ENCODE assay signal across 1 cellular context in the genomic region with DNA sequence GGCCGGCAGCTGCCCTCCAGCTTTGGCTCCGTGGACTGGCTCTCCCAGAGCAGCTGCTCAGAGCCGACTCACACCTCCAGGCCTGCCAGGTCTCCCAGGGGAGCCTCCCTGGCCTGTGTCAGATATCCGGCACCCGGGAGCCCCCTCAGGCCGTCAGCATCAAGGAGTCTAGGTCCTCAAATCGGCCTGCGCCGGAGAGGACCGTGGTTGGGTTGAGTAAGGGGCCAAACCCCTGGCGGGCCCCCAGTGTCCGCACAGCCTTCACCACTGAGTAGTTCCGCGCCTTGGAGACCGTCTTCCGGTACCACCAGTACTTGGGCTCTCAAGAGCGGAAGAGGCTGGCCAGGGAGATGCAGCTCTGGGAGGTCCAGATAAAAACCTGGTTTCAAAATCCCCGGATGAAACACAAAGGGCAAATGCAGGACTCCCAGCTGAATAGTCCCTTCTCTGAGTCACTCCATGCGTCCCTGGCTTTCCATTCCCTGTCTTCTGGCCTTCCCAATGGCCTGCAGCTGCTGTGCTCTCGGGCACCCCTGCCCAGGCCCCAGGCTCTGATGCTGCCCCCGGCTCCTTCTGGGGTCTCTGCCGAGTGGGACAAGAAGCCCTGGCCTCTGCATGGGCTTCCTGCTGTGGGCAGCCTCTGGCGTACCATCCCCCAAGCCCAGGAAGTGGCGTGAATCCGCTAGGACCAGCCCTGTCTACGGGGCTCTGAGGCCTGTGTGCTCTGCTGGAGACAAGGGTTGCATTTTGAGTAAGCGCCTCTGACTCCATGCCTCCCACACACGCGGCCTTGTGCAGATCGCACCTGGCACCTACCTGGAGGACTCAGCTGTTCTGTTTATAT.
TF ChIP-seq lines count a peak whose summit lies in the region.

No MANE protein-coding gene starts in this region.

TF ChIP-seq in K562, 482 proteins besides CTCF, POLR2A, EP300 and RAD21 (continued from another document and continues in another):
- TF ChIP-seq ELF1 (tag; IDR thresholded peaks at IDR 0.05), result peak; percentile 87
- TF ChIP-seq NR2C2 (CRISPR knock-in tag; IDR thresholded peaks at IDR 0.05), result no peak
- peak; percentile 54; the same call in 1 of the 2 replicates for TF ChIP-seq NR2C2 (tag; IDR thresholded peaks at IDR 0.05)
- TF ChIP-seq, protein P1, sequence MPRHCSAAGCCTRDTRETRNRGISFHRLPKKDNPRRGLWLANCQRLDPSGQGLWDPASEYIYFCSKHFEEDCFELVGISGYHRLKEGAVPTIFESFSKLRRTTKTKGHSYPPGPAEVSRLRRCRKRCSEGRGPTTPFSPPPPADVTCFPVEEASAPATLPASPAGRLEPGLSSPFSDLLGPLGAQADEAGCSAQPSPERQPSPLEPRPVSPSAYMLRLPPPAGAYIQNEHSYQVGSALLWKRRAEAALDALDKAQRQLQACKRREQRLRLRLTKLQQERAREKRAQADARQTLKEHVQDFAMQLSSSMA (CRISPR knock-in tag; IDR thresholded peaks at IDR 0.05), result no peak
- TF ChIP-seq, protein P2, sequence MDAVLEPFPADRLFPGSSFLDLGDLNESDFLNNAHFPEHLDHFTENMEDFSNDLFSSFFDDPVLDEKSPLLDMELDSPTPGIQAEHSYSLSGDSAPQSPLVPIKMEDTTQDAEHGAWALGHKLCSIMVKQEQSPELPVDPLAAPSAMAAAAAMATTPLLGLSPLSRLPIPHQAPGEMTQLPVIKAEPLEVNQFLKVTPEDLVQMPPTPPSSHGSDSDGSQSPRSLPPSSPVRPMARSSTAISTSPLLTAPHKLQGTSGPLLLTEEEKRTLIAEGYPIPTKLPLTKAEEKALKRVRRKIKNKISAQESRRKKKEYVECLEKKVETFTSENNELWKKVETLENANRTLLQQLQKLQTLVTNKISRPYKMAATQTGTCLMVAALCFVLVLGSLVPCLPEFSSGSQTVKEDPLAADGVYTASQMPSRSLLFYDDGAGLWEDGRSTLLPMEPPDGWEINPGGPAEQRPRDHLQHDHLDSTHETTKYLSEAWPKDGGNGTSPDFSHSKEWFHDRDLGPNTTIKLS (IDR thresholded peaks at IDR 0.05; ENCODE audit: borderline replicate concordance, low read depth), result 0 out of 2 replicates have a peak, but pooled peaks have one; percentile 29
- TF ChIP-seq, protein P3, sequence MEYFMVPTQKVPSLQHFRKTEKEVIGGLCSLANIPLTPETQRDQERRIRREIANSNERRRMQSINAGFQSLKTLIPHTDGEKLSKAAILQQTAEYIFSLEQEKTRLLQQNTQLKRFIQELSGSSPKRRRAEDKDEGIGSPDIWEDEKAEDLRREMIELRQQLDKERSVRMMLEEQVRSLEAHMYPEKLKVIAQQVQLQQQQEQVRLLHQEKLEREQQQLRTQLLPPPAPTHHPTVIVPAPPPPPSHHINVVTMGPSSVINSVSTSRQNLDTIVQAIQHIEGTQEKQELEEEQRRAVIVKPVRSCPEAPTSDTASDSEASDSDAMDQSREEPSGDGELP (CRISPR knock-in tag; IDR thresholded peaks at IDR 0.05; ENCODE audit: borderline replicate concordance), result peak; percentile 90
- peak; percentile 44; the same call in 1 of the 2 replicates for TF ChIP-seq TCF3 (CRISPR knock-in tag; IDR thresholded peaks at IDR 0.05)
- TF ChIP-seq PHF8 (IDR thresholded peaks at IDR 0.05; ENCODE audit: borderline replicate concordance, low read length), result peak; percentile 92
- TF ChIP-seq MAZ (CRISPR knock-in tag; conservative IDR thresholded peaks at IDR 0.05 in 1 of 2, IDR thresholded peaks at IDR 0.05 in 1 of 2), result peak; percentile 44 to 50; a peak in 3 of 4 replicates
- TF ChIP-seq GATAD2A (IDR thresholded peaks at IDR 0.05), result no peak
- TF ChIP-seq DNMT1 (IDR thresholded peaks at IDR 0.05), result no peak
- TF ChIP-seq, protein P4, sequence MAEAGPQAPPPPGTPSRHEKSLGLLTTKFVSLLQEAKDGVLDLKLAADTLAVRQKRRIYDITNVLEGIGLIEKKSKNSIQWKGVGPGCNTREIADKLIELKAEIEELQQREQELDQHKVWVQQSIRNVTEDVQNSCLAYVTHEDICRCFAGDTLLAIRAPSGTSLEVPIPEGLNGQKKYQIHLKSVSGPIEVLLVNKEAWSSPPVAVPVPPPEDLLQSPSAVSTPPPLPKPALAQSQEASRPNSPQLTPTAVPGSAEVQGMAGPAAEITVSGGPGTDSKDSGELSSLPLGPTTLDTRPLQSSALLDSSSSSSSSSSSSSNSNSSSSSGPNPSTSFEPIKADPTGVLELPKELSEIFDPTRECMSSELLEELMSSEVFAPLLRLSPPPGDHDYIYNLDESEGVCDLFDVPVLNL (CRISPR knock-in tag; IDR thresholded peaks at IDR 0.05; ENCODE audit: low read depth), result no peak
- TF ChIP-seq, protein P5, sequence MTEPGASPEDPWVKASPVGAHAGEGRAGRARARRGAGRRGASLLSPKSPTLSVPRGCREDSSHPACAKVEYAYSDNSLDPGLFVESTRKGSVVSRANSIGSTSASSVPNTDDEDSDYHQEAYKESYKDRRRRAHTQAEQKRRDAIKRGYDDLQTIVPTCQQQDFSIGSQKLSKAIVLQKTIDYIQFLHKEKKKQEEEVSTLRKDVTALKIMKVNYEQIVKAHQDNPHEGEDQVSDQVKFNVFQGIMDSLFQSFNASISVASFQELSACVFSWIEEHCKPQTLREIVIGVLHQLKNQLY (CRISPR knock-in tag; conservative IDR thresholded peaks at IDR 0.05), result no peak
- no peak for TF ChIP-seq HNRNPLL (IDR thresholded peaks at IDR 0.05; ENCODE audit: low read depth, low read length, poor library complexity, severe bottlenecking)
- TF ChIP-seq FOXJ3 (CRISPR knock-in tag; IDR thresholded peaks at IDR 0.05), result no peak
- TF ChIP-seq CBX1 (IDR thresholded peaks at IDR 0.05; ENCODE audit: low read depth), result peak; percentile 60
- 0 out of 2 replicates have a peak, but pooled peaks have one; percentile 44 for TF ChIP-seq SMARCA4 (IDR thresholded peaks at IDR 0.05)
- TF ChIP-seq SMAD4 (CRISPR knock-in tag; conservative IDR thresholded peaks at IDR 0.05), result peak; percentile 44; the same call in 1 of the 2 replicates
- peak; percentile 89 for TF ChIP-seq TOE1 (IDR thresholded peaks at IDR 0.05; ENCODE audit: borderline replicate concordance)
- no peak for TF ChIP-seq TOE1 (CRISPR knock-in tag; IDR thresholded peaks at IDR 0.05; ENCODE audit: borderline replicate concordance, low read depth)
- TF ChIP-seq TBL1XR1 (IDR thresholded peaks at IDR 0.05; ENCODE audit: low read length in 2 of 2), result peak in 1 of 2 experiments; percentile 13; a peak in 1 of 4 replicates
- TF ChIP-seq KDM2B (CRISPR knock-in tag; IDR thresholded peaks at IDR 0.05), result no peak
- TF ChIP-seq, protein P6, sequence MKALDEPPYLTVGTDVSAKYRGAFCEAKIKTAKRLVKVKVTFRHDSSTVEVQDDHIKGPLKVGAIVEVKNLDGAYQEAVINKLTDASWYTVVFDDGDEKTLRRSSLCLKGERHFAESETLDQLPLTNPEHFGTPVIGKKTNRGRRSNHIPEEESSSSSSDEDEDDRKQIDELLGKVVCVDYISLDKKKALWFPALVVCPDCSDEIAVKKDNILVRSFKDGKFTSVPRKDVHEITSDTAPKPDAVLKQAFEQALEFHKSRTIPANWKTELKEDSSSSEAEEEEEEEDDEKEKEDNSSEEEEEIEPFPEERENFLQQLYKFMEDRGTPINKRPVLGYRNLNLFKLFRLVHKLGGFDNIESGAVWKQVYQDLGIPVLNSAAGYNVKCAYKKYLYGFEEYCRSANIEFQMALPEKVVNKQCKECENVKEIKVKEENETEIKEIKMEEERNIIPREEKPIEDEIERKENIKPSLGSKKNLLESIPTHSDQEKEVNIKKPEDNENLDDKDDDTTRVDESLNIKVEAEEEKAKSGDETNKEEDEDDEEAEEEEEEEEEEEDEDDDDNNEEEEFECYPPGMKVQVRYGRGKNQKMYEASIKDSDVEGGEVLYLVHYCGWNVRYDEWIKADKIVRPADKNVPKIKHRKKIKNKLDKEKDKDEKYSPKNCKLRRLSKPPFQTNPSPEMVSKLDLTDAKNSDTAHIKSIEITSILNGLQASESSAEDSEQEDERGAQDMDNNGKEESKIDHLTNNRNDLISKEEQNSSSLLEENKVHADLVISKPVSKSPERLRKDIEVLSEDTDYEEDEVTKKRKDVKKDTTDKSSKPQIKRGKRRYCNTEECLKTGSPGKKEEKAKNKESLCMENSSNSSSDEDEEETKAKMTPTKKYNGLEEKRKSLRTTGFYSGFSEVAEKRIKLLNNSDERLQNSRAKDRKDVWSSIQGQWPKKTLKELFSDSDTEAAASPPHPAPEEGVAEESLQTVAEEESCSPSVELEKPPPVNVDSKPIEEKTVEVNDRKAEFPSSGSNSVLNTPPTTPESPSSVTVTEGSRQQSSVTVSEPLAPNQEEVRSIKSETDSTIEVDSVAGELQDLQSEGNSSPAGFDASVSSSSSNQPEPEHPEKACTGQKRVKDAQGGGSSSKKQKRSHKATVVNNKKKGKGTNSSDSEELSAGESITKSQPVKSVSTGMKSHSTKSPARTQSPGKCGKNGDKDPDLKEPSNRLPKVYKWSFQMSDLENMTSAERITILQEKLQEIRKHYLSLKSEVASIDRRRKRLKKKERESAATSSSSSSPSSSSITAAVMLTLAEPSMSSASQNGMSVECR (CRISPR knock-in tag; IDR thresholded peaks at IDR 0.05), result no peak
- TF ChIP-seq, protein P7, sequence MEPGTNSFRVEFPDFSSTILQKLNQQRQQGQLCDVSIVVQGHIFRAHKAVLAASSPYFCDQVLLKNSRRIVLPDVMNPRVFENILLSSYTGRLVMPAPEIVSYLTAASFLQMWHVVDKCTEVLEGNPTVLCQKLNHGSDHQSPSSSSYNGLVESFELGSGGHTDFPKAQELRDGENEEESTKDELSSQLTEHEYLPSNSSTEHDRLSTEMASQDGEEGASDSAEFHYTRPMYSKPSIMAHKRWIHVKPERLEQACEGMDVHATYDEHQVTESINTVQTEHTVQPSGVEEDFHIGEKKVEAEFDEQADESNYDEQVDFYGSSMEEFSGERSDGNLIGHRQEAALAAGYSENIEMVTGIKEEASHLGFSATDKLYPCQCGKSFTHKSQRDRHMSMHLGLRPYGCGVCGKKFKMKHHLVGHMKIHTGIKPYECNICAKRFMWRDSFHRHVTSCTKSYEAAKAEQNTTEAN (CRISPR knock-in tag; IDR thresholded peaks at IDR 0.05), result no peak
- TF ChIP-seq FOXP1 (CRISPR knock-in tag; IDR thresholded peaks at IDR 0.05), result no peak
- TF ChIP-seq, protein P8, sequence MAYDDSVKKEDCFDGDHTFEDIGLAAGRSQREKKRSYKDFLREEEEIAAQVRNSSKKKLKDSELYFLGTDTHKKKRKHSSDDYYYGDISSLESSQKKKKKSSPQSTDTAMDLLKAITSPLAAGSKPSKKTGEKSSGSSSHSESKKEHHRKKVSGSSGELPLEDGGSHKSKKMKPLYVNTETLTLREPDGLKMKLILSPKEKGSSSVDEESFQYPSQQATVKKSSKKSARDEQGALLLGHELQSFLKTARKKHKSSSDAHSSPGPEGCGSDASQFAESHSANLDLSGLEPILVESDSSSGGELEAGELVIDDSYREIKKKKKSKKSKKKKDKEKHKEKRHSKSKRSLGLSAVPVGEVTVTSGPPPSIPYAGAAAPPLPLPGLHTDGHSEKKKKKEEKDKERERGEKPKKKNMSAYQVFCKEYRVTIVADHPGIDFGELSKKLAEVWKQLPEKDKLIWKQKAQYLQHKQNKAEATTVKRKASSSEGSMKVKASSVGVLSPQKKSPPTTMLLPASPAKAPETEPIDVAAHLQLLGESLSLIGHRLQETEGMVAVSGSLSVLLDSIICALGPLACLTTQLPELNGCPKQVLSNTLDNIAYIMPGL (CRISPR knock-in tag; IDR thresholded peaks at IDR 0.05), result no peak
- TF ChIP-seq ZNF561 (CRISPR knock-in tag; conservative IDR thresholded peaks at IDR 0.05), result no peak
- peak; percentile 45 for TF ChIP-seq L3MBTL2 (IDR thresholded peaks at IDR 0.05)
- TF ChIP-seq FOS (IDR thresholded peaks at IDR 0.05; ENCODE audit: extremely low read depth, insufficient read length), result no peak
- no peak for TF ChIP-seq PRPF4 (IDR thresholded peaks at IDR 0.05; ENCODE audit: insufficient read depth, low read depth, low read length, poor library complexity, severe bottlenecking)
- TF ChIP-seq, protein P9, sequence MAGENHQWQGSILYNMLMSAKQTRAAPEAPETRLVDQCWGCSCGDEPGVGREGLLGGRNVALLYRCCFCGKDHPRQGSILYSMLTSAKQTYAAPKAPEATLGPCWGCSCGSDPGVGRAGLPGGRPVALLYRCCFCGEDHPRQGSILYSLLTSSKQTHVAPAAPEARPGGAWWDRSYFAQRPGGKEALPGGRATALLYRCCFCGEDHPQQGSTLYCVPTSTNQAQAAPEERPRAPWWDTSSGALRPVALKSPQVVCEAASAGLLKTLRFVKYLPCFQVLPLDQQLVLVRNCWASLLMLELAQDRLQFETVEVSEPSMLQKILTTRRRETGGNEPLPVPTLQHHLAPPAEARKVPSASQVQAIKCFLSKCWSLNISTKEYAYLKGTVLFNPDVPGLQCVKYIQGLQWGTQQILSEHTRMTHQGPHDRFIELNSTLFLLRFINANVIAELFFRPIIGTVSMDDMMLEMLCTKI (IDR thresholded peaks at IDR 0.05; ENCODE audit: partially characterized antibody), result no peak
- peak; percentile 41; the same call in 1 of the 2 replicates for TF ChIP-seq STAT5A (IDR thresholded peaks at IDR 0.05; ENCODE audit: borderline replicate concordance, low read length)
- no peak for TF ChIP-seq TAF15 (IDR thresholded peaks at IDR 0.05; ENCODE audit: low read depth, low read length)
- TF ChIP-seq, protein P10, sequence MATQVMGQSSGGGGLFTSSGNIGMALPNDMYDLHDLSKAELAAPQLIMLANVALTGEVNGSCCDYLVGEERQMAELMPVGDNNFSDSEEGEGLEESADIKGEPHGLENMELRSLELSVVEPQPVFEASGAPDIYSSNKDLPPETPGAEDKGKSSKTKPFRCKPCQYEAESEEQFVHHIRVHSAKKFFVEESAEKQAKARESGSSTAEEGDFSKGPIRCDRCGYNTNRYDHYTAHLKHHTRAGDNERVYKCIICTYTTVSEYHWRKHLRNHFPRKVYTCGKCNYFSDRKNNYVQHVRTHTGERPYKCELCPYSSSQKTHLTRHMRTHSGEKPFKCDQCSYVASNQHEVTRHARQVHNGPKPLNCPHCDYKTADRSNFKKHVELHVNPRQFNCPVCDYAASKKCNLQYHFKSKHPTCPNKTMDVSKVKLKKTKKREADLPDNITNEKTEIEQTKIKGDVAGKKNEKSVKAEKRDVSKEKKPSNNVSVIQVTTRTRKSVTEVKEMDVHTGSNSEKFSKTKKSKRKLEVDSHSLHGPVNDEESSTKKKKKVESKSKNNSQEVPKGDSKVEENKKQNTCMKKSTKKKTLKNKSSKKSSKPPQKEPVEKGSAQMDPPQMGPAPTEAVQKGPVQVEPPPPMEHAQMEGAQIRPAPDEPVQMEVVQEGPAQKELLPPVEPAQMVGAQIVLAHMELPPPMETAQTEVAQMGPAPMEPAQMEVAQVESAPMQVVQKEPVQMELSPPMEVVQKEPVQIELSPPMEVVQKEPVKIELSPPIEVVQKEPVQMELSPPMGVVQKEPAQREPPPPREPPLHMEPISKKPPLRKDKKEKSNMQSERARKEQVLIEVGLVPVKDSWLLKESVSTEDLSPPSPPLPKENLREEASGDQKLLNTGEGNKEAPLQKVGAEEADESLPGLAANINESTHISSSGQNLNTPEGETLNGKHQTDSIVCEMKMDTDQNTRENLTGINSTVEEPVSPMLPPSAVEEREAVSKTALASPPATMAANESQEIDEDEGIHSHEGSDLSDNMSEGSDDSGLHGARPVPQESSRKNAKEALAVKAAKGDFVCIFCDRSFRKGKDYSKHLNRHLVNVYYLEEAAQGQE (CRISPR knock-in tag; IDR thresholded peaks at IDR 0.05; ENCODE audit: low read depth), result 0 out of 2 replicates have a peak, but pooled peaks have one; percentile 27
- no peak for TF ChIP-seq PYGO2 (tag; IDR thresholded peaks at IDR 0.05)
- no peak for TF ChIP-seq WHSC1 (IDR thresholded peaks at IDR 0.05; ENCODE audit: low read length)
- no peak for TF ChIP-seq SRSF9 (IDR thresholded peaks at IDR 0.05; ENCODE audit: borderline replicate concordance, low read depth, low read length)
- TF ChIP-seq ZBTB7A (IDR thresholded peaks at IDR 0.05; ENCODE audit: borderline replicate concordance, control insufficient read depth, low read depth, low read length), result peak; percentile 89
- no peak for TF ChIP-seq NR2F6 (CRISPR knock-in tag; IDR thresholded peaks at IDR 0.05)
- TF ChIP-seq ESRRA (IDR thresholded peaks at IDR 0.05; ENCODE audit: borderline replicate concordance, low read depth), result no peak
- no peak for TF ChIP-seq KLF13 (tag; IDR thresholded peaks at IDR 0.05; ENCODE audit: borderline replicate concordance, low read depth)
- no peak for TF ChIP-seq ZNF764 (CRISPR knock-in tag; IDR thresholded peaks at IDR 0.05; ENCODE audit: low read depth)
